25 cellular contexts compared by ENCODE assay signal in genomic region chr10:62734781-62735463, GRCh38.
"Had no signal": no experiment of that assay in that cellular context is flagged by ENCODE, and none has a peak within 500 bp of the region (broad histone marks: within the 10 kb centered on the region; RNA-seq: fewer than 3 reads in every experiment).

No MANE protein-coding gene starts in this region.

- H3K4me1 Mint-ChIP-seq: central memory CD8-positive, alpha-beta T cell; mesothelial cell of epicardium had no signal

- H3K9me3 Mint-ChIP-seq: activated naive CD8-positive, alpha-beta T cell treated with anti-CD3 and anti-CD28 coated beads, Interleukin-2, amount 10 ng/mL, durations not matched to agents 7 days and 5 days; activated T-cell treated with anti-CD3 and anti-CD28 coated beads, Interleukin-2, amount 50 U/mL, for 24 hours; activated T-helper 2 cell treated with anti-CD3 and anti-CD28 coated beads, Interferon-gamma antibody, Interleukin-2, Interleukin-4, amounts not matched to agents 10 μg/mL and 5 μg/mL and 100 μg/mL, durations not matched to agents 14 hours and 24 hours and 36 hours; central memory CD8-positive, alpha-beta T cell; effector memory CD8-positive, alpha-beta T cell; mesothelial cell of epicardium had no signal

- H3K27ac ChIP-seq: breast epithelium, left ventricle myocardium inferior, tibial artery had no signal

- DNase-seq: activated CD8-positive, alpha-beta memory T cell treated with anti-CD3 and anti-CD28 coated beads for 24 hours; activated CD8-positive, alpha-beta memory T cell treated with anti-CD3 and anti-CD28 coated beads, Interleukin-2, amount 50 U/mL, for 4 hours; activated naive CD4-positive, alpha-beta T cell; activated naive CD8-positive, alpha-beta T cell treated with anti-CD3 and anti-CD28 coated beads, Interleukin-2, amount 10 ng/mL, durations not matched to agents 7 days and 5 days; activated T-cell treated with anti-CD3 and anti-CD28 coated beads, Interleukin-2, amount 50 U/mL, for 24 hours; amniotic stem cell; effector memory CD8-positive, alpha-beta T cell; hippocampal formation; kidney glomerular epithelial cell; left ventricle myocardium inferior; naive thymus-derived CD8-positive, alpha-beta T cell; small intestine; stimulated activated CD4-positive, alpha-beta T cell treated with anti-CD3 and anti-CD28 coated beads, Interleukin-15, amount 100 ng/mL, for 24 hours; stimulated activated naive CD4-positive, alpha-beta T cell treated with Interleukin-2 at 50 U/mL for 16 hours; T-helper 9 cell; tibial artery had no signal

- H3K9me3 ChIP-seq: breast epithelium, left ventricle myocardium inferior, tibial artery had no signal

- H3K4me3 ChIP-seq: breast epithelium, left ventricle myocardium inferior, tibial artery had no signal

- H3K27me3 Mint-ChIP-seq: central memory CD8-positive, alpha-beta T cell; effector memory CD8-positive, alpha-beta T cell had no signal

- FAIRE-seq: colon, endothelial cell of umbilical vein, frontal cortex, small intestine had no signal

- H3K27me3 ChIP-seq: breast epithelium, tibial artery had no signal

- H3K4me1 ChIP-seq: breast epithelium, tibial artery had no signal

- ATAC-seq: effector memory CD8-positive, alpha-beta T cell; esophagus mucosa; naive thymus-derived CD8-positive, alpha-beta T cell; sciatic nerve had no signal

- H3K36me3 Mint-ChIP-seq: mesothelial cell of epicardium; naive thymus-derived CD8-positive, alpha-beta T cell had no signal

- H3K4me3 Mint-ChIP-seq: activated naive CD8-positive, alpha-beta T cell treated with anti-CD3 and anti-CD28 coated beads, Interleukin-2, amount 10 ng/mL, durations not matched to agents 7 days and 5 days; activated T-cell treated with anti-CD3 and anti-CD28 coated beads, Interleukin-2, amount 50 U/mL, for 24 hours; central memory CD8-positive, alpha-beta T cell; effector memory CD8-positive, alpha-beta T cell; mesothelial cell of epicardium; naive thymus-derived CD8-positive, alpha-beta T cell had no signal

- H3K27ac Mint-ChIP-seq: activated naive CD8-positive, alpha-beta T cell treated with anti-CD3 and anti-CD28 coated beads, Interleukin-2, amount 10 ng/mL, durations not matched to agents 7 days and 5 days; activated T-cell treated with anti-CD3 and anti-CD28 coated beads, Interleukin-2, amount 50 U/mL, for 24 hours; activated T-helper 2 cell treated with anti-CD3 and anti-CD28 coated beads, Interferon-gamma antibody, Interleukin-2, Interleukin-4, amounts not matched to agents 10 μg/mL and 5 μg/mL and 100 μg/mL, durations not matched to agents 14 hours and 24 hours and 36 hours; effector memory CD8-positive, alpha-beta T cell; mesothelial cell of epicardium; naive thymus-derived CD8-positive, alpha-beta T cell had no signal

- H3K36me3 ChIP-seq: breast epithelium, left ventricle myocardium inferior, tibial artery had no signal
